Comparison of ENCODE assay signal across 17 cellular contexts in the genomic region with DNA sequence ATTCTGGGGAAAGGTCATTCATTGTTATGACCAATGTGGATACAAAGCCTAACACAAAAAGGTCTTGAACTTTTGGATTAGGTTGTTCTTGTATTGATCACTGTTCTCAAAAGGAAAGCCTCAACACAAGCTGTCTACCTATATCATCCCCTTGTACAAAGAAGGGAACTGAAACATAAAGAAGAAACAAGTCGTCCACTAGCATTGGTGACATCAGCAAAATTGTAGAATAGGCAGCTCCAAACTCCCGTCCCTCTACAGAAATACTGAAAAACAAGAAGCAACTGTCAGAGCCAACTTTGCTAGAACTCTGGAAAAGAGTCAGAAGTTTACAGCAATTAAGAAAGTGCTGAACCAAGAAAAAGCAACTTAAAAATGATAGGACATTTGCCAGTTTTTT. TPM values are rescaled to one million over a fixed set of nuclear protein-coding genes. Genes with fewer than 3 reads are reported as not detected.
DNase-seq lines count a peak whose midpoint lies in the region; ATAC-seq, FAIRE-seq and TF ChIP-seq lines count a peak whose summit lies in the region.
"Had no signal": no experiment of that assay in that cellular context is flagged by ENCODE, and none has a peak within 500 bp of the region (broad histone marks: within the 10 kb centered on the region; RNA-seq: fewer than 3 reads in every experiment).

No MANE protein-coding gene starts in this region.

- H3K4me3 ChIP-seq in A549 (no peak overlapping the region), neuronal stem cell (ENCODE audit: low read length in 2 of 2) (no peak overlapping the region)
- H3K4me3 ChIP-seq: lung, pancreas had no signal

- no peak for TF ChIP-seq POLR2A in A549 (IDR thresholded peaks at IDR 0.05; ENCODE audit: low read length)

- H4K8ac ChIP-seq in neuronal stem cell (ENCODE audit: low read depth, low read length), result no peak overlapping the region

- H2BK120ac ChIP-seq in neuronal stem cell (ENCODE audit: low read depth, low read length), result no peak overlapping the region

- no peak overlapping the region for H2AFZ ChIP-seq in neuronal stem cell (ENCODE audit: low read length)

- POLR2A ChIA-PET in A549 (lab: Yijun Ruan, JAX), result no interaction called here

- H2BK15ac ChIP-seq in neuronal stem cell (ENCODE audit: low read length), result no peak overlapping the region

- no peak overlapping the region for H2AK5ac ChIP-seq in neuronal stem cell (ENCODE audit: low read depth, low read length)

- no peak for ATAC-seq in A549
- peak; percentile 92 for ATAC-seq in GM18909 (IDR thresholded peaks at IDR 0.05; ENCODE audit: poor library complexity, unreplicated experiment)
- peak; percentile 92 for ATAC-seq in HG02623 (IDR thresholded peaks at IDR 0.05; ENCODE audit: unreplicated experiment)
- peak; percentile 90 for ATAC-seq in HG03558 (IDR thresholded peaks at IDR 0.05; ENCODE audit: extremely low read depth, unreplicated experiment)
- ATAC-seq: activated T-cell treated with anti-CD3 and anti-CD28 coated beads, Interleukin-2, amount 50 U/mL, for 72 hours; stimulated activated naive CD8-positive, alpha-beta T cell treated with anti-CD3 and anti-CD28 coated beads, Interleukin-15, Interleukin-2, amounts not matched to agents 100 U/mL and 50 U/mL, for 24 hours had no signal

- H2BK5ac ChIP-seq in neuronal stem cell (ENCODE audit: low read length), result no peak overlapping the region

- no peak overlapping the region for H2BK12ac ChIP-seq in neuronal stem cell (ENCODE audit: low read length)

- H3K23ac ChIP-seq in neuronal stem cell (ENCODE audit: low read depth, low read length, poor library complexity), result no peak overlapping the region

- H3K4ac ChIP-seq in neuronal stem cell (ENCODE audit: low read length), result no peak overlapping the region

- WGBS in A549 (ENCODE audit: missing lambda C conversion rate), result 75% methylated on average over 2 of the region's 2 CpGs
- no CpG with 5 or more reads among the region's 2 CpGs for WGBS in neuronal stem cell (ENCODE audit: extremely low coverage in 2 of 2, insufficient read length in 2 of 2, insufficient replicate concordance in 1 of 2), 2 donors

- no peaks in the 10 kb centered on the region for H3K36me3 ChIP-seq in neuronal stem cell (replicated peaks in 1 of 2; ENCODE audit: control insufficient read depth in 2 of 2, insufficient read depth in 2 of 2, low read length in 2 of 2)
- H3K36me3 ChIP-seq: pancreas had no signal

- H3K27ac ChIP-seq in A549, result no peak overlapping the region
- no peak overlapping the region for H3K27ac ChIP-seq in neuronal stem cell (replicated peaks; ENCODE audit: low read length)
- H3K27ac ChIP-seq: pancreas had no signal

- H3K9me3 ChIP-seq in A549 (0 out of 3 replicates have a peak, but pooled peaks cover 2% of the 10 kb centered on the region), neuronal stem cell (replicated peaks in 1 of 2; ENCODE audit: control insufficient read depth in 2 of 2, insufficient read depth in 1 of 2, low read depth in 1 of 2, low read length in 2 of 2) (peaks cover 0 to 10% of the 10 kb centered on the region in 2 donors)
- H3K9me3 ChIP-seq: pancreas had no signal

- no peak for TF ChIP-seq CTCF in A549 (IDR thresholded peaks at IDR 0.05)

- H3K4me1 ChIP-seq in A549 (no peaks in the 10 kb centered on the region), neuronal stem cell (ENCODE audit: control insufficient read depth in 2 of 2, insufficient read depth in 1 of 2, low read depth in 1 of 2, low read length in 2 of 2) (peaks cover 0 to 2% of the 10 kb centered on the region in 2 donors)
- H3K4me1 ChIP-seq: pancreas had no signal

- no peak overlapping the region for H3K18ac ChIP-seq in neuronal stem cell (ENCODE audit: low read length)

- no peak overlapping the region for H4K91ac ChIP-seq in neuronal stem cell (ENCODE audit: low read depth, low read length, poor library complexity)

- FAIRE-seq in A549 (lab: Jason Lieb, UNC), result no peak
- FAIRE-seq: A204.1, D721Med, pancreas had no signal

- no peak overlapping the region for H3K4me2 ChIP-seq in A549
- no peak overlapping the region for H3K4me2 ChIP-seq in neuronal stem cell (ENCODE audit: insufficient read depth, low read length, poor library complexity, severe bottlenecking)

- TF ChIP-seq EP300 in A549 (IDR thresholded peaks at IDR 0.05), result no peak

- H3K27me3 ChIP-seq in neuronal stem cell (ENCODE audit: control insufficient read depth in 3 of 3, insufficient read depth in 3 of 3, low read depth in 1 of 3, low read length in 3 of 3), result peaks cover 0 to 5% (median 0%) of the 10 kb centered on the region in 3 experiments
- H3K27me3 ChIP-seq: pancreas had no signal

- TF ChIP-seq RAD21 in A549 (conservative IDR thresholded peaks at IDR 0.05 in 1 of 2, IDR thresholded peaks at IDR 0.05 in 1 of 2), result no peak

- no peaks in the 10 kb centered on the region for H3K79me1 ChIP-seq in neuronal stem cell (ENCODE audit: low read depth, low read length)

- no peak overlapping the region for H3K9ac ChIP-seq in neuronal stem cell (ENCODE audit: low read depth, low read length, poor library complexity)

- H3K14ac ChIP-seq in neuronal stem cell (ENCODE audit: low read length), result no peak overlapping the region

- DNase-seq in A549 (ENCODE audit: low read depth in 1 of 2, low spot score in 1 of 2) (no peak), neuronal stem cell (ENCODE audit: low spot score) (no peak), SKM-1 (lab: John Stamatoyannopoulos, UW; ENCODE audit: unreplicated experiment) (no peak), NCI-H2227 (lab: John Stamatoyannopoulos, UW; ENCODE audit: unreplicated experiment) (no peak)
- no peak for DNase-seq in activated CD4-positive, alpha-beta T cell treated with anti-CD3 and anti-CD28 coated beads for 4 hours
- DNase-seq: activated B cell treated with CpG ODN at 0.5 μM for 24 hours; activated T-cell treated with anti-CD3 and anti-CD28 coated beads, Interleukin-2, amount 50 U/mL, for 72 hours; hypothalamus; pancreas; SHP77 treated with DMSO at 0.1 percent for 48 hours; stimulated activated naive CD8-positive, alpha-beta T cell treated with anti-CD3 and anti-CD28 coated beads, Interleukin-15, Interleukin-2, amounts not matched to agents 100 U/mL and 50 U/mL, for 24 hours had no signal

- CTCF ChIA-PET in A549 (lab: Yijun Ruan, JAX), result no interaction called here

TF ChIP-seq in A549, 52 proteins besides CTCF, POLR2A, EP300 and RAD21:
- TF ChIP-seq NR3C1 (IDR thresholded peaks at IDR 0.05) (no peak), MYC (IDR thresholded peaks at IDR 0.05; ENCODE audit: borderline replicate concordance, low read length) (no peak), RFX5 (IDR thresholded peaks at IDR 0.05) (no peak), MAFK (IDR thresholded peaks at IDR 0.05; ENCODE audit: partially characterized antibody) (peak; percentile 43), CHD4 (IDR thresholded peaks at IDR 0.05; ENCODE audit: borderline replicate concordance) (no peak)
- TF ChIP-seq, protein P1, sequence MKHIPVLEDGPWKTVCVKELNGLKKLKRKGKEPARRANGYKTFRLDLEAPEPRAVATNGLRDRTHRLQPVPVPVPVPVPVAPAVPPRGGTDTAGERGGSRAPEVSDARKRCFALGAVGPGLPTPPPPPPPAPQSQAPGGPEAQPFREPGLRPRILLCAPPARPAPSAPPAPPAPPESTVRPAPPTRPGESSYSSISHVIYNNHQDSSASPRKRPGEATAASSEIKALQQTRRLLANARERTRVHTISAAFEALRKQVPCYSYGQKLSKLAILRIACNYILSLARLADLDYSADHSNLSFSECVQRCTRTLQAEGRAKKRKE (CRISPR knock-in tag; IDR thresholded peaks at IDR 0.05; ENCODE audit: low read depth), result no peak

RNA-seq across cellular contexts. Expression of a gene that starts 7.5 kb away (rescaled TPM):
- polyA plus RNA-seq in A549 (2011; rRNA removed) (0.03 TPM in 1 of 2 replicates, not detected in the other), A549 (2017; fragmentation: RNase III; extraction: RNeasy Plus Mini Kit Qiagen cat#74134 plus additional on column Dnase treatment) (0.05 TPM in 1 of 3 replicates, not detected in the others)
- polyA plus RNA-seq in A549 (2012; cell fraction: cytosol; rRNA removed), result not detected in 2 replicates
- polyA plus RNA-seq in A549 (2012; cell fraction: nucleus; rRNA removed), result 0.13 TPM in 1 of 2 replicates, not detected in the other
- not detected in 2 replicates for polyA minus RNA-seq in A549 (2011; rRNA and poly(A)+ RNA removed)
- polyA plus RNA-seq in neuronal stem cell (2013, experiment 1 of 2), result 0.17 TPM
- 0.22 TPM for polyA plus RNA-seq in neuronal stem cell (2013, experiment 2 of 2)

Comparison
In these comparisons a context has a peak if more than half of its experiments do, and no peak if none do; other contexts are left out.
1. ATAC-seq: peak in GM18909 (single experiment), HG02623 (single experiment) and HG03558 (single experiment); none in A549 (0 of 2).